ENCODE assay signal across 1 cellular context in the genomic region with DNA sequence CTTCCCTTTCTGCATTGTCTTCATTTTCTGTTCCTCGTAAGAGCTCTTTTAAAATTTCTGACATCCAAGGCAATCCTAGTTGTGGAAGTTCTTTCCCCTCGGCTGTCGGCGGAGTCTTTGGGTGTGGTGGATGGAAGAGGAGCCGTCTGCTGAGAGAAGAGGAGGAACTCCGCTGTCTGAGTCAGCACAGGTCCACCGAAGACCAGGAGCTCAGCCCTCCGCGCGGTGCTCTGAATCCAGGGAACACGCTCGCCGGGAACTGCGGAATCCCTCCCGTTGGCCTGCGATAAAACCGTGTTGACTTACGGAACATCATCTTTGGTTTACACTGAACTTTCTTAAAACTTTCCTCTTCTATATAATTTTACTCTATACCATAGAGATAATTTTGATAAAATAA.
TF ChIP-seq lines count a peak whose summit lies in the region.

No MANE protein-coding gene starts in this region.

TF ChIP-seq in GM23338, 12 proteins besides CTCF, POLR2A, EP300 and RAD21 (continued from another document):
- TF ChIP-seq, protein P1, sequence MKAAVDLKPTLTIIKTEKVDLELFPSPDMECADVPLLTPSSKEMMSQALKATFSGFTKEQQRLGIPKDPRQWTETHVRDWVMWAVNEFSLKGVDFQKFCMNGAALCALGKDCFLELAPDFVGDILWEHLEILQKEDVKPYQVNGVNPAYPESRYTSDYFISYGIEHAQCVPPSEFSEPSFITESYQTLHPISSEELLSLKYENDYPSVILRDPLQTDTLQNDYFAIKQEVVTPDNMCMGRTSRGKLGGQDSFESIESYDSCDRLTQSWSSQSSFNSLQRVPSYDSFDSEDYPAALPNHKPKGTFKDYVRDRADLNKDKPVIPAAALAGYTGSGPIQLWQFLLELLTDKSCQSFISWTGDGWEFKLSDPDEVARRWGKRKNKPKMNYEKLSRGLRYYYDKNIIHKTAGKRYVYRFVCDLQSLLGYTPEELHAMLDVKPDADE (IDR thresholded peaks at IDR 0.05) = no peak
- TF ChIP-seq POLR2AphosphoS5 (IDR thresholded peaks at IDR 0.05; ENCODE audit: low read depth) (no peak), EZH2phosphoT487 (IDR thresholded peaks at IDR 0.05; ENCODE audit: unreplicated experiment) (no peak), EZH2 (IDR thresholded peaks at IDR 0.05; ENCODE audit: low read depth, unreplicated experiment) (no peak), JUNB (IDR thresholded peaks at IDR 0.05; ENCODE audit: unreplicated experiment) (no peak), CREB1 (CRISPR knock-in tag; IDR thresholded peaks at IDR 0.05; ENCODE audit: low read depth) (no peak)
- TF ChIP-seq, protein P2, sequence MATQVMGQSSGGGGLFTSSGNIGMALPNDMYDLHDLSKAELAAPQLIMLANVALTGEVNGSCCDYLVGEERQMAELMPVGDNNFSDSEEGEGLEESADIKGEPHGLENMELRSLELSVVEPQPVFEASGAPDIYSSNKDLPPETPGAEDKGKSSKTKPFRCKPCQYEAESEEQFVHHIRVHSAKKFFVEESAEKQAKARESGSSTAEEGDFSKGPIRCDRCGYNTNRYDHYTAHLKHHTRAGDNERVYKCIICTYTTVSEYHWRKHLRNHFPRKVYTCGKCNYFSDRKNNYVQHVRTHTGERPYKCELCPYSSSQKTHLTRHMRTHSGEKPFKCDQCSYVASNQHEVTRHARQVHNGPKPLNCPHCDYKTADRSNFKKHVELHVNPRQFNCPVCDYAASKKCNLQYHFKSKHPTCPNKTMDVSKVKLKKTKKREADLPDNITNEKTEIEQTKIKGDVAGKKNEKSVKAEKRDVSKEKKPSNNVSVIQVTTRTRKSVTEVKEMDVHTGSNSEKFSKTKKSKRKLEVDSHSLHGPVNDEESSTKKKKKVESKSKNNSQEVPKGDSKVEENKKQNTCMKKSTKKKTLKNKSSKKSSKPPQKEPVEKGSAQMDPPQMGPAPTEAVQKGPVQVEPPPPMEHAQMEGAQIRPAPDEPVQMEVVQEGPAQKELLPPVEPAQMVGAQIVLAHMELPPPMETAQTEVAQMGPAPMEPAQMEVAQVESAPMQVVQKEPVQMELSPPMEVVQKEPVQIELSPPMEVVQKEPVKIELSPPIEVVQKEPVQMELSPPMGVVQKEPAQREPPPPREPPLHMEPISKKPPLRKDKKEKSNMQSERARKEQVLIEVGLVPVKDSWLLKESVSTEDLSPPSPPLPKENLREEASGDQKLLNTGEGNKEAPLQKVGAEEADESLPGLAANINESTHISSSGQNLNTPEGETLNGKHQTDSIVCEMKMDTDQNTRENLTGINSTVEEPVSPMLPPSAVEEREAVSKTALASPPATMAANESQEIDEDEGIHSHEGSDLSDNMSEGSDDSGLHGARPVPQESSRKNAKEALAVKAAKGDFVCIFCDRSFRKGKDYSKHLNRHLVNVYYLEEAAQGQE (IDR thresholded peaks at IDR 0.05; ENCODE audit: unreplicated experiment) = no peak
